In the genomic region with DNA sequence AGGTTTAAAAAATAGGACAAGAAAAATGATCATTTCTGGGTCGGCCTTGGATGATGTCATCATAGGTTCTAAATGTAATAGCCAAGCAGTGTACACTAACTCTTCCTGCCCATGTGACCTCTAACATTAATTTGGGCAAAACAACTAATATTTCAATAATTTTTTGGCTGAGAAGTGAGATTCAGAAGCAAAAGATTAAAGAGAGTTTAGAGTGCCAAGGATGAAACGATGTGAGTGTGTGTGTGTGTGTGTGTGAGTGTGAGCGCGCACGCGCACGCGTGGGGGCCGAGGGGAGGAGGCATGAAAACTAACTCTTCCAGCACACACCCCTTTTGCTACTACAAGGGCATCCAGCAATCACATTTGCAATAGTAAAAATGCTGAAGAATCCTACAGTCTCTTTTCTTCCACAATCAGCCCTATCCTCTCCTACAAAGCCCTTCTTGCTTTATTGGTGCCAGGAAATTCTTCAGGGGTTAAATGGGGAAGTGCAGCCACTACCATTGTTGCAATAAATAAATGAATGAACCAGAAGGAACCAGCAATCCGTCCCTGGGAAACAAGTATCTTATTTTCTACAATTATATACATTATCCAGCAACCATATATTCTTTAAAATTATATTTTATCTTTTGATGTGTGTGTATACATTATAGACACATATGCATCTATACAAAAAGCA, we compare ENCODE assay signal across 9 cellular contexts. TPM values are rescaled to one million over a fixed set of nuclear protein-coding genes. Genes with fewer than 3 reads are reported as not detected.
DNase-seq lines count a peak whose midpoint lies in the region; ATAC-seq and TF ChIP-seq lines count a peak whose summit lies in the region.
"Had no signal": no experiment of that assay in that cellular context is flagged by ENCODE, and none has a peak within 500 bp of the region (broad histone marks: within the 10 kb centered on the region; RNA-seq: fewer than 3 reads in every experiment).

No MANE protein-coding gene starts in this region.

- H3K4me1 Mint-ChIP-seq in T-cell: peaks cover 6 to 16% (median 11%) of the 10 kb centered on the region in 3 donors

- TF ChIP-seq CTCF in fibroblast of pulmonary artery (IDR thresholded peaks at IDR 0.05; ENCODE audit: low read length, missing control alignments): no peak

- no peaks in the 10 kb centered on the region for H3K9me3 Mint-ChIP-seq in T-cell
- H3K9me3 Mint-ChIP-seq: naive B cell had no signal

- DNase-seq in AG20443 (ENCODE audit: low spot score) (peak; percentile 77), SHP77 treated with DMSO at 0.1 percent for 48 hours (lab: John Stamatoyannopoulos, UW) (peak; percentile 42), fibroblast of pulmonary artery (ENCODE audit: low read depth) (peak; percentile 73), nucleus accumbens (lab: John Stamatoyannopoulos, UW) (peak in 52 of 56 donors; percentile 3 to 82 (median 46)), NCI-H524 treated with DMSO at 0.1 percent for 48 hours (lab: John Stamatoyannopoulos, UW) (no peak), NCI-H345 (lab: John Stamatoyannopoulos, UW) (no peak), T-cell (no peak)
- DNase-seq: naive B cell had no signal

- peaks cover 19% of the 10 kb centered on the region for H3K36me3 Mint-ChIP-seq in T-cell
- H3K36me3 Mint-ChIP-seq: naive B cell had no signal

- H3K4me3 ChIP-seq in fibroblast of pulmonary artery (replicated peaks; ENCODE audit: low read depth, low read length): peak overlapping the region; percentile 54

- no peaks in the 10 kb centered on the region for H3K27me3 Mint-ChIP-seq in T-cell
- H3K27me3 Mint-ChIP-seq: naive B cell had no signal

- POLR2A ChIA-PET in T-cell (lab: Charles Lee): no interaction called here

- CTCF ChIA-PET in T-cell (lab: Charles Lee): interaction anchor here in 1 of 2 donors (0.6 kb wide), 1 partner anchor 224 kb away, joined by 3 read pairs; no protein-coding TSS in a partner anchor

- H3K4me3 Mint-ChIP-seq in T-cell: no peak overlapping the region
- H3K4me3 Mint-ChIP-seq: naive B cell had no signal

- peak overlapping the region in 1 of 2 donors; percentile 48 for H3K27ac Mint-ChIP-seq in T-cell

- ATAC-seq in HG03378 (IDR thresholded peaks at IDR 0.05; ENCODE audit: unreplicated experiment) (no peak), T-cell (replicated peaks in 1 of 4) (no peak)

RNA-seq across cellular contexts. Expression of a gene that starts 52.9 kb away (rescaled TPM):
- 100 to 1,000 TPM in 2 of 5 donors, 10 to 100 TPM in 3; 86.4 to 107 (median 97.3) TPM for total RNA-seq in T-cell

Comparison
In these comparisons a context has a peak if more than half of its experiments do, and no peak if none do; other contexts are left out.
1. DNase-seq: peak in AG20443 (single experiment), SHP77 treated with DMSO at 0.1 percent for 48 hours (single experiment), fibroblast of pulmonary artery (single experiment) and nucleus accumbens (52 of 56); none in NCI-H524 treated with DMSO at 0.1 percent for 48 hours (single experiment), NCI-H345 (single experiment) and T-cell (0 of 34).